Comparison of ENCODE assay signal across 12 cellular contexts in the genomic region with DNA sequence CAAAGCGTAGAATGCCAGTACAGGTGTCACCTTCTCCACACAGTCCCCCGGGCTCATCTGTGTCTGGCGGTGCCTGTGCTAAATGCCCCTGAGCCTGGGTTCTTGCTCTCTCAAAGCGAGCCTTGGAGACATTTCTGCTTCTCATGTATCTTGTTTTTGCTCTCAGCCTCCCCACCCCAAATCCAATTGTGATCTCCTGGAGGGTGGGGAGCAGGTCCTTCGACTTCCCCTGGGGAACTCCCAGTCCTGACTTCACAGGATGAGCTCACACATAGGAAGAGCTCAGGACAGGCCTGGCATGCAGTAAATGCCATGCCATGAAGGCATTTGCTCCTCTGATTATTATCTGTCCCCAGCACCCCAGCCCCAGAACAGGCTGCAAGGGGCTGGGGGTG. TPM values are rescaled to one million over a fixed set of nuclear protein-coding genes. Genes with fewer than 3 reads are reported as not detected.
DNase-seq lines count a peak whose midpoint lies in the region; ATAC-seq and TF ChIP-seq lines count a peak whose summit lies in the region.
"Had no signal": no experiment of that assay in that cellular context is flagged by ENCODE, and none has a peak within 500 bp of the region (broad histone marks: within the 10 kb centered on the region; RNA-seq: fewer than 3 reads in every experiment).

No MANE protein-coding gene starts in this region.

- no peaks in the 10 kb centered on the region for H3K27me3 Mint-ChIP-seq in activated naive CD8-positive, alpha-beta T cell treated with anti-CD3 and anti-CD28 coated beads, Interleukin-2, amount 50 U/mL, for 24 hours
- H3K27me3 Mint-ChIP-seq in natural killer cell (ENCODE audit: low read depth in 2 of 2): no peaks in the 10 kb centered on the region

- peak; percentile 15 for ATAC-seq in GM18868 (IDR thresholded peaks at IDR 0.05; ENCODE audit: unreplicated experiment)
- ATAC-seq in activated naive CD8-positive, alpha-beta T cell treated with anti-CD3 and anti-CD28 coated beads, Interleukin-2, amount 50 U/mL, for 24 hours: peak; percentile 39
- ATAC-seq in natural killer cell: no peak
- no peak for ATAC-seq in HG02678 (IDR thresholded peaks at IDR 0.05; ENCODE audit: unreplicated experiment)
- ATAC-seq: gastrocnemius medialis, PC-3 had no signal

- peaks cover 83% of the 10 kb centered on the region for H3K4me1 Mint-ChIP-seq in activated naive CD8-positive, alpha-beta T cell treated with anti-CD3 and anti-CD28 coated beads, Interleukin-2, amount 50 U/mL, for 24 hours
- H3K4me1 Mint-ChIP-seq in natural killer cell: peaks cover 68 to 83% of the 10 kb centered on the region in 2 donors

- H3K4me3 Mint-ChIP-seq in activated naive CD8-positive, alpha-beta T cell treated with anti-CD3 and anti-CD28 coated beads, Interleukin-2, amount 50 U/mL, for 24 hours: peak overlapping the region; percentile 29
- no peak overlapping the region for H3K4me3 Mint-ChIP-seq in natural killer cell

- H3K27ac Mint-ChIP-seq in activated naive CD8-positive, alpha-beta T cell treated with anti-CD3 and anti-CD28 coated beads, Interleukin-2, amount 50 U/mL, for 24 hours: peak overlapping the region; percentile 90
- H3K27ac Mint-ChIP-seq in natural killer cell: peak overlapping the region; percentile 72 to 91

- no peaks in the 10 kb centered on the region for H3K36me3 Mint-ChIP-seq in activated naive CD8-positive, alpha-beta T cell treated with anti-CD3 and anti-CD28 coated beads, Interleukin-2, amount 50 U/mL, for 24 hours (ENCODE audit: low read depth)
- no peaks in the 10 kb centered on the region for H3K36me3 Mint-ChIP-seq in natural killer cell

- intact Hi-C loops in natural killer cell (cut with micrococcal nuclease): no loop called here

- DNase-seq in DMS 273 (lab: John Stamatoyannopoulos, UW; ENCODE audit: unreplicated experiment) (peak; percentile 51), DMS 273 treated with DMSO at 0.1 percent for 48 hours (lab: John Stamatoyannopoulos, UW) (no peak), natural killer cell (no peak), AG08396 (ENCODE audit: low spot score) (no peak), medulla oblongata (ENCODE audit: extremely low spot score) (no peak)
- DNase-seq in activated naive CD8-positive, alpha-beta T cell treated with anti-CD3 and anti-CD28 coated beads, Interleukin-2, amount 50 U/mL, for 24 hours: no peak
- DNase-seq: gastrocnemius medialis, Karpas-422, NCI-H2081 treated with DMSO at 0.1 percent for 48 hours, PC-3 had no signal

- no peak for TF ChIP-seq CTCF in natural killer cell (IDR thresholded peaks at IDR 0.05)

- no peaks in the 10 kb centered on the region for H3K9me3 Mint-ChIP-seq in activated naive CD8-positive, alpha-beta T cell treated with anti-CD3 and anti-CD28 coated beads, Interleukin-2, amount 50 U/mL, for 24 hours
- H3K9me3 Mint-ChIP-seq in natural killer cell: no peaks in the 10 kb centered on the region

RNA-seq across cellular contexts. Expression of gene NOL4L, which starts 58.1 kb away (rescaled TPM):
- total RNA-seq in natural killer cell: 100 to 1,000 TPM; 101 to 136 (median 114) TPM

Comparison
In these comparisons a context has a peak if more than half of its experiments do, and no peak if none do; other contexts are left out.
1. ATAC-seq: peak in GM18868 (single experiment) and activated naive CD8-positive, alpha-beta T cell treated with anti-CD3 and anti-CD28 coated beads, Interleukin-2, amount 50 U/mL, for 24 hours (single experiment); none in natural killer cell (0 of 3) and HG02678 (single experiment).